ENCODE assay signal across 20 cellular contexts in genomic region chr21:42208801-42209490, GRCh38.
"Had no signal": no experiment of that assay in that cellular context is flagged by ENCODE, and none has a peak within 500 bp of the region (broad histone marks: within the 10 kb centered on the region; RNA-seq: fewer than 3 reads in every experiment).

No MANE protein-coding gene starts in this region.

- H3K27ac Mint-ChIP-seq: activated CD8-positive, alpha-beta T cell treated with anti-CD3 and anti-CD28 coated beads for 36 hours; activated naive CD8-positive, alpha-beta T cell treated with anti-CD3 and anti-CD28 coated beads, Interleukin-2, amount 10 ng/mL, durations not matched to agents 7 days and 5 days; activated T-helper 17 cell treated with anti-CD3 and anti-CD28 coated beads, Interleukin-2, amount 50 U/mL, for 72 hours; natural killer cell; stimulated activated effector memory CD8-positive, alpha-beta T cell treated with anti-CD3 and anti-CD28 coated beads, Interleukin-12 subunit alpha, Interleukin-12 subunit beta, amount 100 ng/mL, for 72 hours had no signal

- H3K4me3 ChIP-seq: body of pancreas, gastroesophageal sphincter, heart right ventricle, right lobe of liver, smooth muscle cell, testis had no signal

- H3K9me3 Mint-ChIP-seq: activated CD8-positive, alpha-beta T cell treated with anti-CD3 and anti-CD28 coated beads for 36 hours; activated naive CD8-positive, alpha-beta T cell treated with anti-CD3 and anti-CD28 coated beads, Interleukin-2, amount 10 ng/mL, durations not matched to agents 7 days and 5 days; activated T-helper 17 cell treated with anti-CD3 and anti-CD28 coated beads, Interleukin-2, amount 50 U/mL, for 72 hours; natural killer cell; stimulated activated effector memory CD8-positive, alpha-beta T cell treated with anti-CD3 and anti-CD28 coated beads, Interleukin-12 subunit alpha, Interleukin-12 subunit beta, amount 100 ng/mL, for 72 hours had no signal

- DNase-seq: activated CD4-positive, alpha-beta T cell treated with anti-CD3 and anti-CD28 coated beads for 4 hours; activated CD8-positive, alpha-beta T cell treated with anti-CD3 and anti-CD28 coated beads for 36 hours; activated naive CD4-positive, alpha-beta T cell; activated naive CD8-positive, alpha-beta T cell treated with anti-CD3 and anti-CD28 coated beads, Interleukin-2, amount 10 ng/mL, durations not matched to agents 7 days and 5 days; activated T-cell treated with anti-CD3 and anti-CD28 coated beads, Interleukin-2, amount 50 U/mL, for 1 hour; amygdala; caudate nucleus; heart right ventricle; left cardiac atrium; natural killer cell; stimulated activated CD4-positive, alpha-beta T cell treated with anti-CD3 and anti-CD28 coated beads, Interleukin-4, amount 100 ng/mL, for 1 hour; T-helper 2 cell; testis had no signal

- H3K27ac ChIP-seq: body of pancreas, gastroesophageal sphincter, heart right ventricle, parathyroid adenoma, right lobe of liver, testis had no signal

- H3K4me2 ChIP-seq: smooth muscle cell had no signal

- H3K27me3 Mint-ChIP-seq: activated CD8-positive, alpha-beta T cell treated with anti-CD3 and anti-CD28 coated beads for 36 hours; activated T-helper 17 cell treated with anti-CD3 and anti-CD28 coated beads, Interleukin-2, amount 50 U/mL, for 72 hours had no signal

- H3K9me3 ChIP-seq: body of pancreas, right lobe of liver, testis had no signal

- H3K4me1 Mint-ChIP-seq: activated T-helper 17 cell treated with anti-CD3 and anti-CD28 coated beads, Interleukin-2, amount 50 U/mL, for 72 hours; natural killer cell; stimulated activated effector memory CD8-positive, alpha-beta T cell treated with anti-CD3 and anti-CD28 coated beads, Interleukin-12 subunit alpha, Interleukin-12 subunit beta, amount 100 ng/mL, for 72 hours had no signal

- H3K4me1 ChIP-seq: body of pancreas, gastroesophageal sphincter, parathyroid adenoma, right lobe of liver, testis had no signal

- H3K36me3 ChIP-seq: gastroesophageal sphincter, heart right ventricle, right lobe of liver had no signal

- H3K36me3 Mint-ChIP-seq: natural killer cell had no signal

- H3K4me3 Mint-ChIP-seq: activated CD8-positive, alpha-beta T cell treated with anti-CD3 and anti-CD28 coated beads for 36 hours; activated naive CD8-positive, alpha-beta T cell treated with anti-CD3 and anti-CD28 coated beads, Interleukin-2, amount 10 ng/mL, durations not matched to agents 7 days and 5 days; activated T-helper 17 cell treated with anti-CD3 and anti-CD28 coated beads, Interleukin-2, amount 50 U/mL, for 72 hours; natural killer cell; stimulated activated effector memory CD8-positive, alpha-beta T cell treated with anti-CD3 and anti-CD28 coated beads, Interleukin-12 subunit alpha, Interleukin-12 subunit beta, amount 100 ng/mL, for 72 hours had no signal

- H3K27me3 ChIP-seq: body of pancreas, heart right ventricle, right lobe of liver, testis had no signal

- ATAC-seq: activated CD8-positive, alpha-beta T cell treated with anti-CD3 and anti-CD28 coated beads for 36 hours; activated T-helper 17 cell treated with anti-CD3 and anti-CD28 coated beads, Interleukin-2, amount 50 U/mL, for 72 hours; gastroesophageal sphincter; left cardiac atrium; natural killer cell; stimulated activated effector memory CD8-positive, alpha-beta T cell treated with anti-CD3 and anti-CD28 coated beads, Interleukin-12 subunit alpha, Interleukin-12 subunit beta, amount 100 ng/mL, for 72 hours had no signal

- H2AFZ ChIP-seq: parathyroid adenoma had no signal

- H3K79me2 ChIP-seq: parathyroid adenoma had no signal
